In genomic region chr10:31936933-31937332, GRCh38 we compare ENCODE assay signal across 1 cellular context.
A peak's percentile ranks its signal among the peaks of the same experiment; 100 is the strongest.
TF ChIP-seq lines count a peak whose summit lies in the region.

No MANE protein-coding gene starts in this region.

TF ChIP-seq in K562, 482 proteins besides CTCF, POLR2A, EP300 and RAD21 (continued from another document):
- no peak for TF ChIP-seq UBTF (IDR thresholded peaks at IDR 0.05; ENCODE audit: borderline replicate concordance in 1 of 2, low read depth in 2 of 2, low read length in 2 of 2)
- TF ChIP-seq SRSF3 (IDR thresholded peaks at IDR 0.05; ENCODE audit: insufficient read depth, low read length): no peak
- TF ChIP-seq FOXK2 (conservative IDR thresholded peaks at IDR 0.05 in 1 of 2, IDR thresholded peaks at IDR 0.05 in 1 of 2; ENCODE audit: low read depth in 2 of 2): peak; percentile 66 to 78; a peak in 3 of 4 replicates
- TF ChIP-seq ZBTB40 (IDR thresholded peaks at IDR 0.05): 0 out of 2 replicates have a peak, but pooled peaks have one; percentile 9
- no peak for TF ChIP-seq ZBTB40 (CRISPR knock-in tag; IDR thresholded peaks at IDR 0.05)
- no peak for TF ChIP-seq L3MBTL2 (IDR thresholded peaks at IDR 0.05)
- no peak for TF ChIP-seq TSHZ1 (CRISPR knock-in tag; IDR thresholded peaks at IDR 0.05)
- no peak for TF ChIP-seq GTF2B (IDR thresholded peaks at IDR 0.05; ENCODE audit: extremely low read depth, insufficient read length)
- TF ChIP-seq CBX5 (IDR thresholded peaks at IDR 0.05; ENCODE audit: borderline replicate concordance, low read depth): no peak
- no peak for TF ChIP-seq RUNX1 (IDR thresholded peaks at IDR 0.05; ENCODE audit: low read depth)
- TF ChIP-seq NRF1 (conservative IDR thresholded peaks at IDR 0.05 in 1 of 2, IDR thresholded peaks at IDR 0.05 in 1 of 2): peak; percentile 24 to 50; a peak in 2 of 4 replicates
- 0 out of 4 replicates have a peak, but pooled peaks of 1 of the 2 experiments have one; percentile 18 for TF ChIP-seq ARNT (IDR thresholded peaks at IDR 0.05)
- no peak for TF ChIP-seq TCFL5 (CRISPR knock-in tag; conservative IDR thresholded peaks at IDR 0.05)
- no peak for TF ChIP-seq FOXA1 (IDR thresholded peaks at IDR 0.05; ENCODE audit: borderline replicate concordance)
- no peak for TF ChIP-seq TBL1XR1 (IDR thresholded peaks at IDR 0.05; ENCODE audit: low read length in 2 of 2)
- TF ChIP-seq ZNF766 (CRISPR knock-in tag; conservative IDR thresholded peaks at IDR 0.05): 0 out of 2 replicates have a peak, but pooled peaks have one; percentile 16
TF ChIP-seq in K562: peak in this region for 5.
